Comparison of ENCODE assay signal across 26 cellular contexts in the genomic region with DNA sequence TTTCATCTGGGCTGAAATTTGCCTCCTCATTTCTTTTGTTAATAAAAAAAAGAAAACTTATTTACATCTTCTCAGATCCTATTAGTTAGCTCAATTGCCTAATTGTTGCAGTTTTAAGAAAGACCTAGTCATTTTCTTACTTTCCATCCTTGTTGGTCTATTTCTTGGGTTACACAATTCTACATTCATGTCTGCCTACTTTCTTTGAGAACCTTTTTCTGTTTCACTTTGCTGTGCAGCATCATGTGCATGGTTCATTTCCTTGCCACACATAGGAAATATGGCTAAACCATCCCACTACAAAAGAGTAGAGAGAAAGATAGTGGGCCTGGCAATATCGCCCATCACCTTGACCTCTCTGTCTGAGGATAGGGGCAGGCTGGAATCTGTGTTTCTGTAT.
"Had no signal": no experiment of that assay in that cellular context is flagged by ENCODE, and none has a peak within 500 bp of the region (broad histone marks: within the 10 kb centered on the region; RNA-seq: fewer than 3 reads in every experiment).

No MANE protein-coding gene starts in this region.

- H3K4me3 ChIP-seq: stomach, suprapubic skin, testis, thoracic aorta, thyroid gland, tibial artery, tibial nerve, transverse colon, upper lobe of left lung, upper lobe of right lung, uterus, vagina had no signal

- ATAC-seq: stimulated activated effector memory CD8-positive, alpha-beta T cell treated with anti-CD3 and anti-CD28 coated beads, Interleukin-12 subunit alpha, Interleukin-12 subunit beta, amount 100 ng/mL, for 72 hours; stimulated activated memory B cell treated with anti-CD40 and anti-IgM and Interleukin-4, amounts not matched to agents 10 μg/mL and 1 μg/mL and 100 μg/mL, for 72 hours; stimulated activated naive B cell treated with anti-CD40 and anti-IgM and Interleukin-4, amounts not matched to agents 10 μg/mL and 1 μg/mL and 100 μg/mL, for 72 hours; stimulated activated naive CD8-positive, alpha-beta T cell treated with anti-CD3 and anti-CD28 coated beads, Interleukin-15, amount 100 ng/mL, for 72 hours; stimulated activated naive CD8-positive, alpha-beta T cell treated with anti-CD3 and anti-CD28 coated beads, Interleukin-15, Interleukin-2, amounts not matched to agents 100 U/mL and 50 U/mL, for 24 hours; upper lobe of right lung had no signal

- DNase-seq: stimulated activated CD4-positive, alpha-beta T cell treated with anti-CD3 and anti-CD28 coated beads, Interleukin-2, amount 100 ng/mL, for 48 hours; stimulated activated CD4-positive, alpha-beta T cell treated with anti-CD3 and anti-CD28 coated beads, Interleukin-4, amount 100 ng/mL, for 1 hour; stimulated activated CD4-positive, alpha-beta T cell treated with anti-CD3 and anti-CD28 coated beads, Interleukin-4, amount 100 ng/mL, for 24 hours; stimulated activated CD4-positive, alpha-beta T cell treated with anti-CD3 and anti-CD28 coated beads, Interleukin-4, amount 100 ng/mL, for 4 hours; stimulated activated CD8-positive, alpha-beta memory T cell treated with anti-CD3 and anti-CD28 coated beads, Interleukin-4, amount 100 ng/mL, for 48 hours; stimulated activated naive B cell treated with anti-CD40 and anti-IgM and Interleukin-4, amounts not matched to agents 10 μg/mL and 1 μg/mL and 100 μg/mL, for 72 hours; stimulated activated naive CD4-positive, alpha-beta T cell; stimulated activated naive CD4-positive, alpha-beta T cell treated with Interleukin-2 at 50 U/mL for 16 hours; stimulated activated naive CD8-positive, alpha-beta T cell treated with anti-CD3 and anti-CD28 coated beads, Interleukin-15, amount 100 ng/mL, for 72 hours; stimulated activated naive CD8-positive, alpha-beta T cell treated with anti-CD3 and anti-CD28 coated beads, Interleukin-15, Interleukin-2, amounts not matched to agents 100 U/mL and 50 U/mL, for 24 hours; stomach; substantia nigra; testis; thyroid gland; tibial artery; transverse colon; trophoblast cell; upper lobe of left lung; upper lobe of right lung; uterus had no signal

- H3K36me3 ChIP-seq: stomach, suprapubic skin, thoracic aorta, thyroid gland, tibial artery, tibial nerve, transverse colon, upper lobe of left lung, upper lobe of right lung, uterus, vagina had no signal

- H3K4me1 ChIP-seq: suprapubic skin, testis, thyroid gland, tibial artery, tibial nerve, transverse colon, upper lobe of left lung, upper lobe of right lung, uterus, vagina had no signal

- H3K27me3 ChIP-seq: stomach, suprapubic skin, testis, thyroid gland, tibial artery, tibial nerve, transverse colon, upper lobe of left lung, upper lobe of right lung, uterus, vagina had no signal

- H3K9me3 ChIP-seq: stomach, suprapubic skin, testis, thoracic aorta, thyroid gland, tibial artery, tibial nerve, transverse colon, upper lobe of left lung, upper lobe of right lung, uterus, vagina had no signal

- H3K27ac ChIP-seq: stomach, suprapubic skin, testis, thoracic aorta, thyroid gland, tibial artery, tibial nerve, transverse colon, upper lobe of left lung, upper lobe of right lung, uterus, vagina had no signal
